Comparison of ENCODE assay signal across 8 cellular contexts in the genomic region with DNA sequence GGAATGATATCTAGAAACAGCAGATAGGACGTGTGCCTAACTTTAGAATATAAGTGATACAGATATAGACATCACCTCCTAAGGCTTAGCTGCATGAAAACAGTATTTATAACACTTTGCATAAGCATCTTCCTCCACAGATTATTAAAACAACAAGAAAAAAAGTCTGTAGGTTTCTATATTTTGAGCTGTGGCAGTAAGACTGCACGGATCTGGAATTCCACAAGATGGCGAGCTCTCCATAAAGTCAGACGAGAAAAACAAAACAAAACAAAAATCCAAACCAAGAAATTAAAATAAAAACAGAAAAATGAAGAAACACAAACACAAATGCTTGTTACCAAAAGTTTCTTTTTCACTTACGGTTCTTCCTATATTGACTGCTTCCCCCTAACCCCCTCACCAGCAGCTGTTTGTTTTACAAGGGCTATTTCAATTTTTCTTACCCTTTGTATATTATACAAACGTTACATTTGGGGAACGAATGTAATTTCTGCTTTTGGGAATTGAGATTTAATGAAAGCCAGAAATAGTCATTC.
DNase-seq lines count a peak whose midpoint lies in the region; ATAC-seq and TF ChIP-seq lines count a peak whose summit lies in the region.

No MANE protein-coding gene starts in this region.

- intact Hi-C loops in esophagus muscularis mucosa (cut with DNase I) (loop anchor here (5.0 kb wide), 1 partner anchor 1192 kb away; no protein-coding TSS in a partner anchor), ovary (cut with DNase I) (no loop called here)

- 12% methylated on average over 7 of the region's 7 CpGs for WGBS in esophagus muscularis mucosa
- 7 to 14% (median 8%) methylated on average over 7 of the region's 7 CpGs for WGBS in ovary, 3 donors

- TF ChIP-seq CTCF in RWPE2 (IDR thresholded peaks at IDR 0.05; ENCODE audit: poor library complexity, severe bottlenecking) (peak; percentile 75), esophagus muscularis mucosa (IDR thresholded peaks at IDR 0.05) (peak; percentile 66 to 72 (median 69)), ovary (IDR thresholded peaks at IDR 0.05) (peak; percentile 12 to 63 (median 30))

- TF ChIP-seq EP300 in esophagus muscularis mucosa (IDR thresholded peaks at IDR 0.05) (no peak), ovary (IDR thresholded peaks at IDR 0.05) (no peak)

- DNase-seq in NCI-H510A treated with DMSO at 0.1 percent for 48 hours (lab: John Stamatoyannopoulos, UW) (peak; percentile 32), NCI-H510A (lab: John Stamatoyannopoulos, UW) (no peak), RWPE2 (ENCODE audit: low spot score) (no peak), esophagus muscularis mucosa (ENCODE audit: extremely low spot score) (no peak), ovary (no peak)

- H3K4me3 ChIP-seq in RWPE2 (ENCODE audit: severe bottlenecking), result no peak overlapping the region
- H3K4me3 ChIP-seq in esophagus muscularis mucosa, result peak overlapping the region; percentile 26 to 41 (median 33)
- no peak overlapping the region for H3K4me3 ChIP-seq in ovary

- H3K4me1 ChIP-seq in RWPE2 (ENCODE audit: insufficient read depth, poor library complexity, severe bottlenecking) (peaks cover 27% of the 10 kb centered on the region), esophagus muscularis mucosa (peaks cover 9 to 51% (median 38%) of the 10 kb centered on the region in 4 donors), ovary (ENCODE audit: insufficient read depth) (peaks cover 7% of the 10 kb centered on the region)

- TF ChIP-seq POLR2A in esophagus muscularis mucosa (IDR thresholded peaks at IDR 0.05; ENCODE audit: low read depth) (no peak), ovary (IDR thresholded peaks at IDR 0.05) (no peak)

- H3K27me3 ChIP-seq in RWPE2 (ENCODE audit: insufficient read depth, poor library complexity, severe bottlenecking) (no peaks in the 10 kb centered on the region), esophagus muscularis mucosa (no peaks in the 10 kb centered on the region), ovary (no peaks in the 10 kb centered on the region)

- H3K9me3 ChIP-seq in RWPE2 (ENCODE audit: severe bottlenecking) (no peaks in the 10 kb centered on the region), esophagus muscularis mucosa (no peaks in the 10 kb centered on the region), ovary (no peaks in the 10 kb centered on the region)

- H3K36me3 ChIP-seq in RWPE2 (ENCODE audit: low read depth) (no peaks in the 10 kb centered on the region), esophagus muscularis mucosa (no peaks in the 10 kb centered on the region), ovary (no peaks in the 10 kb centered on the region)

- ATAC-seq in HG02759 (IDR thresholded peaks at IDR 0.05; ENCODE audit: unreplicated experiment) (peak; percentile 22), RWPE2 (ENCODE audit: low read depth) (no peak), HG02610 (IDR thresholded peaks at IDR 0.05; ENCODE audit: unreplicated experiment) (no peak), GM19467 (IDR thresholded peaks at IDR 0.05; ENCODE audit: unreplicated experiment) (no peak)

- H3K27ac ChIP-seq in RWPE2 (ENCODE audit: poor library complexity, severe bottlenecking) (no peak overlapping the region), esophagus muscularis mucosa (replicated peaks in 1 of 4) (peak overlapping the region; percentile 81 to 88 (median 85)), ovary (peak overlapping the region in 1 of 2 donors; percentile 71)

Comparison
In these comparisons a context has a peak if more than half of its experiments do, and no peak if none do; other contexts are left out.
1. H3K4me3 ChIP-seq: peak in esophagus muscularis mucosa (4 of 4); none in RWPE2 (single experiment) and ovary (single experiment).
2. Peak in every context shown above with its lines, with median percentiles within 50 percentile points of each other: CTCF ChIP-seq.